19 cellular contexts compared by ENCODE assay signal in genomic region chr4:150117094-150117493, GRCh38. TPM values are rescaled to one million over a fixed set of nuclear protein-coding genes. Genes with fewer than 3 reads are reported as not detected.
DNase-seq lines count a peak whose midpoint lies in the region; ATAC-seq, FAIRE-seq and TF ChIP-seq lines count a peak whose summit lies in the region.
"Had no signal": no experiment of that assay in that cellular context is flagged by ENCODE, and none has a peak within 500 bp of the region (broad histone marks: within the 10 kb centered on the region; RNA-seq: fewer than 3 reads in every experiment).

No MANE protein-coding gene starts in this region.

- H2AFZ ChIP-seq in HepG2 (ENCODE audit: low read length) = no peak overlapping the region

- ATAC-seq in Panc1 = peak; percentile 77
- ATAC-seq in HepG2 = no peak
- ATAC-seq: activated CD8-positive, alpha-beta memory T cell treated with anti-CD3 and anti-CD28 coated beads, Interleukin-2, amount 10 ng/mL, durations not matched to agents 7 days and 5 days; natural killer cell treated with Interleukin-12 subunit alpha and Interleukin-12 subunit beta and Interleukin-15 and Interleukin-18, amount 100 ng/mL, for 72 hours; stimulated activated naive CD8-positive, alpha-beta T cell treated with anti-CD3 and anti-CD28 coated beads, Interleukin-15, amount 100 ng/mL, for 72 hours had no signal

- no peaks in the 10 kb centered on the region for H3K36me3 ChIP-seq in Panc1 (ENCODE audit: control insufficient read depth, insufficient read depth, low read length)
- H3K36me3 ChIP-seq in HepG2 (replicated peaks in 1 of 2; ENCODE audit: control insufficient read depth in 1 of 2, insufficient read depth in 2 of 2, low read length in 2 of 2) = no peaks in the 10 kb centered on the region

- intact Hi-C loops in Panc1 (cut with micrococcal nuclease; ENCODE audit: unreplicated experiment) (no loop called here), HepG2 (cut with micrococcal nuclease; ENCODE audit: unreplicated experiment) (no loop called here)

- no peak overlapping the region for H3K4me2 ChIP-seq in HepG2 (ENCODE audit: low read depth, low read length)

- H3K4me3 ChIP-seq in AG10803 (ENCODE audit: low read length) (no peak overlapping the region), Panc1 (ENCODE audit: low read depth in 2 of 2, low read length in 2 of 2) (no peak overlapping the region), fibroblast of the aortic adventitia (ENCODE audit: low read depth, low read length) (no peak overlapping the region), HepG2 (replicated peaks in 1 of 3; ENCODE audit: insufficient read depth in 1 of 3, low read depth in 2 of 3, low read length in 3 of 3) (no peak overlapping the region)

- POLR2A ChIA-PET in Panc1 (lab: Charles Lee) = no interaction called here
- POLR2A ChIA-PET in HepG2 (lab: Yijun Ruan, JAX) = no interaction called here

- no peak for TF ChIP-seq POLR2A in HepG2 (IDR thresholded peaks at IDR 0.05; ENCODE audit: insufficient read depth in 1 of 2, low read depth in 2 of 2, low read length in 2 of 2)

- FAIRE-seq in HepG2 (lab: Jason Lieb, UNC) = no peak
- FAIRE-seq: G401.6, GM12892 had no signal

- DNase-seq in AG10803 (ENCODE audit: low read depth) (peak; percentile 54), Panc1 (ENCODE audit: low read depth, low spot score) (no peak), fibroblast of the aortic adventitia (ENCODE audit: low read depth) (peak; percentile 60), occipital lobe (lab: John Stamatoyannopoulos, UW) (peak; percentile 70), HepG2 (ENCODE audit: low spot score) (no peak)
- DNase-seq in effector CD8-positive, alpha-beta T cell (lab: John Stamatoyannopoulos, UW) = no peak
- no peak for DNase-seq in activated CD4-positive, alpha-beta T cell treated with anti-CD3 and anti-CD28 coated beads, Interleukin-2, amount 50 U/mL, for 1 hour
- no peak for DNase-seq in activated CD8-positive, alpha-beta memory T cell treated with anti-CD3 and anti-CD28 coated beads, Interleukin-2, amount 50 U/mL, for 48 hours
- DNase-seq: activated CD4-positive, CD25-positive, alpha-beta regulatory T cell treated with anti-CD3 and anti-CD28 coated beads, Interleukin-2, amount 50 U/mL, for 72 hours; activated CD8-positive, alpha-beta memory T cell treated with anti-CD3 and anti-CD28 coated beads, Interleukin-2, amount 10 ng/mL, durations not matched to agents 7 days and 5 days; activated effector memory CD4-positive, alpha-beta T cell treated with Interleukin-2 at 50 U/mL for 16 hours; cortex of kidney; NCI-H2081; NCI-H524 treated with DMSO at 0.1 percent for 48 hours; retina; stimulated activated naive CD8-positive, alpha-beta T cell treated with anti-CD3 and anti-CD28 coated beads, Interleukin-15, amount 100 ng/mL, for 72 hours had no signal

- no CpG with 5 or more reads among the region's 3 CpGs for WGBS in HepG2 (ENCODE audit: low lambda C conversion rate)

- no peak for TF ChIP-seq EP300 in HepG2 (IDR thresholded peaks at IDR 0.05; ENCODE audit: low read depth in 2 of 2, low read length in 2 of 2)
- TF ChIP-seq EP300 in HepG2 (CRISPR knock-in tag; IDR thresholded peaks at IDR 0.05; ENCODE audit: borderline replicate concordance) = no peak

- H4K20me1 ChIP-seq in HepG2 (ENCODE audit: insufficient read depth, low read length) = no peaks in the 10 kb centered on the region

- H3K4me1 ChIP-seq in Panc1 (ENCODE audit: control insufficient read depth, insufficient read depth, low read length) (peaks cover 42% of the 10 kb centered on the region), HepG2 (ENCODE audit: insufficient read depth, low read length) (peaks cover 10% of the 10 kb centered on the region)

- H3K27ac ChIP-seq in Panc1 (ENCODE audit: low read length) = peak overlapping the region; percentile 82
- no peak overlapping the region for H3K27ac ChIP-seq in HepG2 (ENCODE audit: extremely low read length, insufficient read depth, low read length)

- no peaks in the 10 kb centered on the region for H3K79me2 ChIP-seq in HepG2 (ENCODE audit: insufficient read depth, low read length)

- H3K9me3 ChIP-seq in Panc1 (ENCODE audit: control insufficient read depth, insufficient read depth, low read depth, low read length) (no peaks in the 10 kb centered on the region; the same call in 1 of the 2 replicates), HepG2 (ENCODE audit: low read length) (no peaks in the 10 kb centered on the region)

- BruUV-seq in Panc1 (replicated peaks; lab: Mats Ljungman, UMichigan) (no TSS peak), HepG2 (replicated peaks; lab: Mats Ljungman, UMichigan) (no TSS peak)

- no peak for TF ChIP-seq RAD21 in HepG2 (CRISPR knock-in tag; IDR thresholded peaks at IDR 0.05)

- in situ Hi-C loops in Panc1 (cut with HindIII; ENCODE audit: low pct_unique_long_range_greater_than_20kb, low sequenced_read_pairs) = no loop called here
- in situ Hi-C loops in HepG2 (cut with HindIII; ENCODE audit: extremely low pct_ligation_motif_present, low pct_unique_long_range_greater_than_20kb) = no loop called here

- CTCF ChIA-PET in Panc1 (lab: Charles Lee) = interaction anchor here (1.1 kb wide), 1 partner anchor 53 kb away, joined by 3 read pairs; no protein-coding TSS in a partner anchor
- CTCF ChIA-PET in HepG2 (lab: Yijun Ruan, JAX; ENCODE audit: low intra/inter-chr PET ratio, low total read pairs) = no interaction called here

- H3K27me3 ChIP-seq in Panc1 (ENCODE audit: control insufficient read depth, insufficient read depth, low read length) (no peaks in the 10 kb centered on the region), HepG2 (ENCODE audit: control insufficient read depth in 1 of 2, insufficient read depth in 2 of 2, low read length in 2 of 2) (no peaks in the 10 kb centered on the region)

- no peak for TF ChIP-seq CTCF in AG10803 (conservative IDR thresholded peaks at IDR 0.05; ENCODE audit: low read length)
- TF ChIP-seq CTCF in Panc1 (IDR thresholded peaks at IDR 0.05) = no peak
- TF ChIP-seq CTCF in fibroblast of the aortic adventitia (IDR thresholded peaks at IDR 0.05; ENCODE audit: insufficient read depth, low read length) = no peak
- no peak for TF ChIP-seq CTCF in HepG2 (CRISPR knock-in tag; IDR thresholded peaks at IDR 0.05)

- no peak overlapping the region for H3K9ac ChIP-seq in HepG2 (ENCODE audit: insufficient read depth, low read depth, low read length)

TF ChIP-seq in HepG2, 621 proteins besides CTCF, POLR2A, EP300 and RAD21 (continues in another document):
- TF ChIP-seq ZFP41 (CRISPR knock-in tag; IDR thresholded peaks at IDR 0.05; ENCODE audit: borderline replicate concordance) (no peak), SIN3A (IDR thresholded peaks at IDR 0.05; ENCODE audit: borderline replicate concordance, low read depth, low read length) (no peak), GABPA (IDR thresholded peaks at IDR 0.05; ENCODE audit: low read depth, low read length) (no peak), GABPA (CRISPR knock-in tag; IDR thresholded peaks at IDR 0.05; ENCODE audit: low read depth) (no peak), ZNF24 (IDR thresholded peaks at IDR 0.05) (no peak), ZNF441 (CRISPR knock-in tag; IDR thresholded peaks at IDR 0.05; ENCODE audit: borderline replicate concordance) (no peak), GMEB2 (CRISPR knock-in tag; IDR thresholded peaks at IDR 0.05; ENCODE audit: low read depth) (no peak), ZNF713 (CRISPR knock-in tag; IDR thresholded peaks at IDR 0.05) (no peak), KDM5B (CRISPR knock-in tag; IDR thresholded peaks at IDR 0.05; ENCODE audit: borderline replicate concordance) (no peak), ZBTB38 (CRISPR knock-in tag; IDR thresholded peaks at IDR 0.05) (no peak), ZBTB7B (CRISPR knock-in tag; IDR thresholded peaks at IDR 0.05) (no peak), TCF7 (IDR thresholded peaks at IDR 0.05; ENCODE audit: low read depth) (no peak), ZSCAN25 (CRISPR knock-in tag; IDR thresholded peaks at IDR 0.05) (no peak)

RNA-seq across cellular contexts. Expression of gene DCLK2, which starts 38.8 kb away (rescaled TPM):
- total RNA-seq in Panc1 (2021; ENCODE audit: unreplicated experiment) (9.5 TPM), fibroblast of the aortic adventitia (ENCODE audit: low replicate concordance) (4.5 and 7.1 TPM in 2 replicates), occipital lobe (65.0 TPM), HepG2 (2016; rRNA removed; fragmentation: Illumina TruSeq; extraction: Trizol) (not detected in 2 replicates)
- 6.0 TPM for polyA plus RNA-seq in Panc1 (2012; ENCODE audit: insufficient read length)
- not detected in 2 replicates for total RNA-seq in HepG2 (2016; cell fraction: cytosol; rRNA removed; fragmentation: Illumina TruSeq; extraction: Trizol; ENCODE audit: low read depth)
- not detected in 2 replicates for total RNA-seq in HepG2 (2016; cell fraction: insoluble cytoplasmic fraction; rRNA removed; fragmentation: Illumina TruSeq; extraction: Trizol)
- total RNA-seq in HepG2 (2016; cell fraction: membrane; rRNA removed; fragmentation: Illumina TruSeq; extraction: Trizol) = not detected in 2 replicates
- total RNA-seq in HepG2 (2016; cell fraction: nucleus; rRNA removed; fragmentation: Illumina TruSeq; extraction: Trizol) = not detected in 2 replicates
- polyA plus RNA-seq in HepG2 (2011; rRNA removed) = not detected in 2 replicates
- not detected in 2 replicates for polyA plus RNA-seq in HepG2 (2011; cell fraction: cytosol; rRNA removed)
- polyA plus RNA-seq in HepG2 (2011; cell fraction: nucleus; rRNA removed) = not detected in 2 replicates
- not detected in 2 replicates for polyA plus RNA-seq in HepG2 (2012)
- polyA plus RNA-seq in HepG2 (2016; cell fraction: cytosol; fragmentation: Illumina TruSeq; extraction: Trizol; ENCODE audit: low read depth) = 0.02 TPM in 1 of 2 replicates, not detected in the other
- not detected in 2 replicates for polyA plus RNA-seq in HepG2 (2016; cell fraction: insoluble cytoplasmic fraction; fragmentation: Illumina TruSeq; extraction: Trizol; ENCODE audit: low read depth)
- polyA plus RNA-seq in HepG2 (2016; cell fraction: membrane; fragmentation: Illumina TruSeq; extraction: Trizol; ENCODE audit: low read depth) = not detected in 2 replicates
- polyA plus RNA-seq in HepG2 (2016; cell fraction: nucleus; fragmentation: Illumina TruSeq; extraction: Trizol; ENCODE audit: insufficient read depth, low read depth) = not detected in 2 replicates
- 4.1 TPM in 1 of 2 replicates, not detected in the other for polyA minus RNA-seq in HepG2 (2011; rRNA and poly(A)+ RNA removed; ENCODE audit: low replicate concordance)
- polyA minus RNA-seq in HepG2 (2011; cell fraction: cytosol; rRNA and poly(A)+ RNA removed) = not detected in 2 replicates
- polyA minus RNA-seq in HepG2 (2011; cell fraction: nucleus; rRNA and poly(A)+ RNA removed) = not detected in 2 replicates

Comparison
In these comparisons a context has a peak if more than half of its experiments do, and no peak if none do; other contexts are left out.
1. DNase-seq: peak in AG10803 (single experiment), fibroblast of the aortic adventitia (single experiment) and occipital lobe (single experiment); none in Panc1 (single experiment), effector CD8-positive, alpha-beta T cell (single experiment), activated CD4-positive, alpha-beta T cell treated with anti-CD3 and anti-CD28 coated beads, Interleukin-2, amount 50 U/mL, for 1 hour (single experiment), HepG2 (single experiment) and activated CD8-positive, alpha-beta memory T cell treated with anti-CD3 and anti-CD28 coated beads, Interleukin-2, amount 50 U/mL, for 48 hours (single experiment).